In genomic region chr2:42230891-42231290, GRCh38 we compare ENCODE assay signal across 27 cellular contexts.
DNase-seq lines count a peak whose midpoint lies in the region; ATAC-seq and TF ChIP-seq lines count a peak whose summit lies in the region.
"Had no signal": no experiment of that assay in that cellular context is flagged by ENCODE, and none has a peak within 500 bp of the region (broad histone marks: within the 10 kb centered on the region; RNA-seq: fewer than 3 reads in every experiment).

No MANE protein-coding gene starts in this region.

- no peak overlapping the region for H3K27ac ChIP-seq in MM.1S (ENCODE audit: low read length)
- H3K27ac ChIP-seq: gastroesophageal sphincter, psoas muscle, thyroid gland had no signal

- H3K36me3 ChIP-seq in MM.1S (replicated peaks; ENCODE audit: insufficient read depth, low read length), result no peaks in the 10 kb centered on the region
- H3K36me3 ChIP-seq: gastroesophageal sphincter, thyroid gland had no signal

- no peak overlapping the region for H3K4me3 ChIP-seq in MM.1S (ENCODE audit: low read length)
- H3K4me3 ChIP-seq: gastroesophageal sphincter, psoas muscle, thyroid gland had no signal

- H3K79me2 ChIP-seq in MM.1S (ENCODE audit: low read length), result peaks cover 88% of the 10 kb centered on the region

- H3K4me2 ChIP-seq in MM.1S (ENCODE audit: low read depth, low read length), result no peak overlapping the region

- no peak for ATAC-seq in activated CD8-positive, alpha-beta T cell treated with anti-CD3 and anti-CD28 coated beads for 36 hours
- no peak for ATAC-seq in activated CD8-positive, alpha-beta T cell treated with anti-CD3 and anti-CD28 coated beads, Interleukin-2, amount 10 ng/mL, durations not matched to agents 7 days and 5 days
- no peak for ATAC-seq in stimulated activated memory B cell treated with anti-CD40 and anti-IgM and Interleukin-4, amounts not matched to agents 10 μg/mL and 1 μg/mL and 100 μg/mL, for 72 hours
- no peak for ATAC-seq in GM19463 (IDR thresholded peaks at IDR 0.05; ENCODE audit: unreplicated experiment)
- ATAC-seq: esophagus mucosa, gastroesophageal sphincter, psoas muscle had no signal

- H3K9ac ChIP-seq in MM.1S (ENCODE audit: low read length), result no peak overlapping the region

- no peaks in the 10 kb centered on the region for H4K20me1 ChIP-seq in MM.1S (ENCODE audit: insufficient read depth, low read length)

- H3K9me2 ChIP-seq in MM.1S (replicated peaks; ENCODE audit: insufficient read depth, low read length), result no peaks in the 10 kb centered on the region

- TF ChIP-seq CTCF in activated CD8-positive, alpha-beta T cell treated with anti-CD3 and anti-CD28 coated beads for 36 hours (IDR thresholded peaks at IDR 0.05), result no peak
- no peak for TF ChIP-seq CTCF in MM.1S (IDR thresholded peaks at IDR 0.05; ENCODE audit: low read length)

- no peaks in the 10 kb centered on the region for H3F3A ChIP-seq in MM.1S (ENCODE audit: insufficient read depth, low read length)

- POLR2A ChIA-PET in activated CD8-positive, alpha-beta T cell treated with anti-CD3 and anti-CD28 coated beads for 36 hours (lab: Charles Lee), result no interaction called here
- POLR2A ChIA-PET in activated CD8-positive, alpha-beta T cell treated with anti-CD3 and anti-CD28 coated beads, Interleukin-2, amount 10 ng/mL, durations not matched to agents 7 days and 5 days (lab: Charles Lee), result no interaction called here

- H3K4me3 Mint-ChIP-seq in activated CD8-positive, alpha-beta T cell treated with anti-CD3 and anti-CD28 coated beads for 36 hours, result no peak overlapping the region
- H3K4me3 Mint-ChIP-seq in activated CD8-positive, alpha-beta T cell treated with anti-CD3 and anti-CD28 coated beads, Interleukin-2, amount 10 ng/mL, durations not matched to agents 7 days and 5 days, result no peak overlapping the region
- no peak overlapping the region for H3K4me3 Mint-ChIP-seq in stimulated activated memory B cell treated with anti-CD40 and anti-IgM and Interleukin-4, amounts not matched to agents 10 μg/mL and 1 μg/mL and 100 μg/mL, for 72 hours
- H3K4me3 Mint-ChIP-seq: activated CD4-positive, alpha-beta memory T cell treated with anti-CD3 and anti-CD28 coated beads, Interleukin-2, amount 10 ng/mL, durations not matched to agents 7 days and 5 days; neural crest cell had no signal

- CTCF ChIA-PET in activated CD8-positive, alpha-beta T cell treated with anti-CD3 and anti-CD28 coated beads for 36 hours (lab: Charles Lee), result interaction anchor here (1.1 to 2.3 kb wide), 5 partner anchors 10 to 134 kb away, joined by 3 to 6 read pairs (median 4); no protein-coding TSS in a partner anchor
- CTCF ChIA-PET in activated CD8-positive, alpha-beta T cell treated with anti-CD3 and anti-CD28 coated beads, Interleukin-2, amount 10 ng/mL, durations not matched to agents 7 days and 5 days (lab: Charles Lee), result interaction anchor here (0.9 to 1.6 kb wide), 4 partner anchors 10 to 141 kb away, joined by 3 to 4 read pairs (median 4); no protein-coding TSS in a partner anchor

- intact Hi-C loops in activated CD8-positive, alpha-beta T cell treated with anti-CD3 and anti-CD28 coated beads for 36 hours (cut with micrococcal nuclease), result no loop called here

- H3K9me3 Mint-ChIP-seq in activated CD8-positive, alpha-beta T cell treated with anti-CD3 and anti-CD28 coated beads for 36 hours, result no peaks in the 10 kb centered on the region
- no peaks in the 10 kb centered on the region for H3K9me3 Mint-ChIP-seq in activated CD8-positive, alpha-beta T cell treated with anti-CD3 and anti-CD28 coated beads, Interleukin-2, amount 10 ng/mL, durations not matched to agents 7 days and 5 days (ENCODE audit: insufficient read depth)
- no peaks in the 10 kb centered on the region for H3K9me3 Mint-ChIP-seq in stimulated activated memory B cell treated with anti-CD40 and anti-IgM and Interleukin-4, amounts not matched to agents 10 μg/mL and 1 μg/mL and 100 μg/mL, for 72 hours
- H3K9me3 Mint-ChIP-seq: activated CD4-positive, alpha-beta memory T cell treated with anti-CD3 and anti-CD28 coated beads, Interleukin-2, amount 10 ng/mL, durations not matched to agents 7 days and 5 days; neural crest cell had no signal

- no peaks in the 10 kb centered on the region for H3K9me3 ChIP-seq in MM.1S (replicated peaks; ENCODE audit: insufficient read depth, low read length)
- H3K9me3 ChIP-seq: gastroesophageal sphincter, psoas muscle, thyroid gland had no signal

- H3K27me3 ChIP-seq in MM.1S (replicated peaks; ENCODE audit: insufficient read depth, low read length), result no peaks in the 10 kb centered on the region
- H3K27me3 ChIP-seq: gastroesophageal sphincter, thyroid gland had no signal

- no peak overlapping the region for H2AFZ ChIP-seq in MM.1S (ENCODE audit: low read length)

- peak overlapping the region; percentile 10 for H3K27ac Mint-ChIP-seq in activated CD8-positive, alpha-beta T cell treated with anti-CD3 and anti-CD28 coated beads for 36 hours
- no peak overlapping the region for H3K27ac Mint-ChIP-seq in activated CD8-positive, alpha-beta T cell treated with anti-CD3 and anti-CD28 coated beads, Interleukin-2, amount 10 ng/mL, durations not matched to agents 7 days and 5 days
- H3K27ac Mint-ChIP-seq in stimulated activated memory B cell treated with anti-CD40 and anti-IgM and Interleukin-4, amounts not matched to agents 10 μg/mL and 1 μg/mL and 100 μg/mL, for 72 hours, result peak overlapping the region; percentile 4
- H3K27ac Mint-ChIP-seq: activated CD4-positive, alpha-beta memory T cell treated with anti-CD3 and anti-CD28 coated beads, Interleukin-2, amount 10 ng/mL, durations not matched to agents 7 days and 5 days had no signal

- DNase-seq in activated CD8-positive, alpha-beta T cell treated with anti-CD3 and anti-CD28 coated beads for 36 hours, result no peak
- no peak for DNase-seq in activated CD8-positive, alpha-beta T cell treated with anti-CD3 and anti-CD28 coated beads, Interleukin-2, amount 10 ng/mL, durations not matched to agents 7 days and 5 days
- peak; percentile 18 for DNase-seq in amniotic epithelial cell (ENCODE audit: low read depth)
- DNase-seq in kidney tubule cell (ENCODE audit: low spot score), result peak; percentile 81
- no peak for DNase-seq in MM.1S
- DNase-seq in NCI-H1048 (lab: John Stamatoyannopoulos, UW), result no peak
- DNase-seq: 8988T; activated CD4-positive, alpha-beta memory T cell treated with anti-CD3 and anti-CD28 coated beads, Interleukin-2, amount 10 ng/mL, durations not matched to agents 7 days and 5 days; activated naive CD4-positive, alpha-beta T cell; AML-193; amygdala; COR-L47; Kasumi-1; midbrain; NCI-H1092; NCI-H1930; NCI-H2227 treated with DMSO at 0.1 percent for 48 hours; NCI-H748 treated with DMSO at 0.1 percent for 48 hours; psoas muscle; stimulated activated CD4-positive, alpha-beta T cell treated with anti-CD3 and anti-CD28 coated beads, Interleukin-1b, Interleukin-23, amount 100 ng/mL, for 48 hours; stimulated activated naive CD4-positive, alpha-beta T cell treated with Interleukin-2 at 50 U/mL for 16 hours; thyroid gland had no signal

- peaks cover 52% of the 10 kb centered on the region for H3K4me1 Mint-ChIP-seq in activated CD8-positive, alpha-beta T cell treated with anti-CD3 and anti-CD28 coated beads for 36 hours (ENCODE audit: low read depth)
- H3K4me1 Mint-ChIP-seq in activated CD8-positive, alpha-beta T cell treated with anti-CD3 and anti-CD28 coated beads, Interleukin-2, amount 10 ng/mL, durations not matched to agents 7 days and 5 days (ENCODE audit: low read depth), result peaks cover 11% of the 10 kb centered on the region
- peaks cover 73% of the 10 kb centered on the region for H3K4me1 Mint-ChIP-seq in stimulated activated memory B cell treated with anti-CD40 and anti-IgM and Interleukin-4, amounts not matched to agents 10 μg/mL and 1 μg/mL and 100 μg/mL, for 72 hours

- peaks cover 2% of the 10 kb centered on the region for H3K36me3 Mint-ChIP-seq in activated CD8-positive, alpha-beta T cell treated with anti-CD3 and anti-CD28 coated beads for 36 hours (ENCODE audit: low read depth)
- peaks cover 2% of the 10 kb centered on the region for H3K36me3 Mint-ChIP-seq in activated CD8-positive, alpha-beta T cell treated with anti-CD3 and anti-CD28 coated beads, Interleukin-2, amount 10 ng/mL, durations not matched to agents 7 days and 5 days (ENCODE audit: low read depth)
- peaks cover 22% of the 10 kb centered on the region for H3K36me3 Mint-ChIP-seq in stimulated activated memory B cell treated with anti-CD40 and anti-IgM and Interleukin-4, amounts not matched to agents 10 μg/mL and 1 μg/mL and 100 μg/mL, for 72 hours

- H3K27me3 Mint-ChIP-seq in activated CD8-positive, alpha-beta T cell treated with anti-CD3 and anti-CD28 coated beads for 36 hours, result no peaks in the 10 kb centered on the region
- H3K27me3 Mint-ChIP-seq in activated CD8-positive, alpha-beta T cell treated with anti-CD3 and anti-CD28 coated beads, Interleukin-2, amount 10 ng/mL, durations not matched to agents 7 days and 5 days (ENCODE audit: low read depth), result no peaks in the 10 kb centered on the region
- H3K27me3 Mint-ChIP-seq in stimulated activated memory B cell treated with anti-CD40 and anti-IgM and Interleukin-4, amounts not matched to agents 10 μg/mL and 1 μg/mL and 100 μg/mL, for 72 hours, result no peaks in the 10 kb centered on the region
- H3K27me3 Mint-ChIP-seq: activated CD4-positive, alpha-beta memory T cell treated with anti-CD3 and anti-CD28 coated beads, Interleukin-2, amount 10 ng/mL, durations not matched to agents 7 days and 5 days had no signal

- no peaks in the 10 kb centered on the region for H3K4me1 ChIP-seq in MM.1S (ENCODE audit: low read length)

Comparison
In these comparisons a context has a peak if more than half of its experiments do, and no peak if none do; other contexts are left out.
1. DNase-seq: peak in amniotic epithelial cell (single experiment) and kidney tubule cell (single experiment); none in activated CD8-positive, alpha-beta T cell treated with anti-CD3 and anti-CD28 coated beads for 36 hours (single experiment), activated CD8-positive, alpha-beta T cell treated with anti-CD3 and anti-CD28 coated beads, Interleukin-2, amount 10 ng/mL, durations not matched to agents 7 days and 5 days (single experiment), MM.1S (single experiment) and NCI-H1048 (single experiment).